In the genomic region with DNA sequence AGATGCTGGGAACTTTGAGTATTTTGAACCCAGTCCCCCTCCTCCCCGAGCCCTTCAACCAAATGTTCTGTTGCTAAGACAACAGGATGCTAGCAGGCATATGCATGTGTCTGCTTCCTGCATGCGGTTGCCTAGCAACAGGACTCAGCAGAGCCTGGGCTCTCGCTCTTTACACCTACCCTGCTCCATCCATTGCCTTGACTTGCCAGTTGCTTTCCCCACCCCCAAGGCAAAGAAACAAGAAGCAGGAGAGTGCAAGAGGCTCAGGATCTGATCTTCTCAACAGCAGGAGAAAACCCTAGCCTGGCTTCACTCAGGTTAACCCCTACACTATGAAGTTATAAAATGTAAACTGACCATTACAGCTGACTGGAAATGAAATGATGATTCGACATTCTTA, we compare ENCODE assay signal across 11 cellular contexts.
DNase-seq lines count a peak whose midpoint lies in the region; ATAC-seq and TF ChIP-seq lines count a peak whose summit lies in the region.
"Had no signal": no experiment of that assay in that cellular context is flagged by ENCODE, and none has a peak within 500 bp of the region (broad histone marks: within the 10 kb centered on the region; RNA-seq: fewer than 3 reads in every experiment).

No MANE protein-coding gene starts in this region.

- WGBS in body of pancreas, 2 donors, result 13 to 19% methylated on average over 4 of the region's 4 CpGs

- no peak for TF ChIP-seq CTCF in body of pancreas (IDR thresholded peaks at IDR 0.05)

- no peak overlapping the region for H3K4me3 Mint-ChIP-seq in natural killer cell treated with Interleukin-12 subunit alpha and Interleukin-12 subunit beta and Interleukin-15 and Interleukin-18, amount 100 ng/mL, for 72 hours
- H3K4me3 Mint-ChIP-seq: CD4-positive, CD25-positive, alpha-beta regulatory T cell had no signal

- no peaks in the 10 kb centered on the region for H3K9me3 Mint-ChIP-seq in natural killer cell treated with Interleukin-12 subunit alpha and Interleukin-12 subunit beta and Interleukin-15 and Interleukin-18, amount 100 ng/mL, for 72 hours

- H3K4me1 Mint-ChIP-seq in natural killer cell treated with Interleukin-12 subunit alpha and Interleukin-12 subunit beta and Interleukin-15 and Interleukin-18, amount 100 ng/mL, for 72 hours (ENCODE audit: low read depth in 2 of 2), result no peaks in the 10 kb centered on the region
- H3K4me1 Mint-ChIP-seq: CD4-positive, CD25-positive, alpha-beta regulatory T cell had no signal

- no peaks in the 10 kb centered on the region for H3K36me3 ChIP-seq in body of pancreas (replicated peaks in 1 of 2; ENCODE audit: insufficient read depth in 1 of 2, low read depth in 2 of 2)

- H3K9me3 ChIP-seq in body of pancreas, result no peaks in the 10 kb centered on the region

- intact Hi-C loops in body of pancreas (cut with DNase I), result no loop called here
- intact Hi-C loops in cardiac septum (cut with DNase I), result no loop called here
- intact Hi-C loops in Right ventricle myocardium inferior (cut with DNase I), result no loop called here

- no peak for TF ChIP-seq POLR2A in body of pancreas (IDR thresholded peaks at IDR 0.05)

- H3K4me1 ChIP-seq in body of pancreas, result no peaks in the 10 kb centered on the region

- H3K27me3 ChIP-seq in body of pancreas, result peaks cover 0 to 3% of the 10 kb centered on the region in 2 donors

- no peaks in the 10 kb centered on the region for H3K36me3 Mint-ChIP-seq in natural killer cell treated with Interleukin-12 subunit alpha and Interleukin-12 subunit beta and Interleukin-15 and Interleukin-18, amount 100 ng/mL, for 72 hours
- H3K36me3 Mint-ChIP-seq: CD4-positive, CD25-positive, alpha-beta regulatory T cell had no signal

- H3K27ac Mint-ChIP-seq in natural killer cell treated with Interleukin-12 subunit alpha and Interleukin-12 subunit beta and Interleukin-15 and Interleukin-18, amount 100 ng/mL, for 72 hours, result no peak overlapping the region
- H3K27ac Mint-ChIP-seq: CD4-positive, CD25-positive, alpha-beta regulatory T cell had no signal

- H3K27ac ChIP-seq in body of pancreas, result no peak overlapping the region

- H3K27me3 Mint-ChIP-seq in natural killer cell treated with Interleukin-12 subunit alpha and Interleukin-12 subunit beta and Interleukin-15 and Interleukin-18, amount 100 ng/mL, for 72 hours, result no peaks in the 10 kb centered on the region
- H3K27me3 Mint-ChIP-seq: CD4-positive, CD25-positive, alpha-beta regulatory T cell had no signal

- DNase-seq in DMS 273 treated with DMSO at 0.1 percent for 48 hours (lab: John Stamatoyannopoulos, UW) (peak; percentile 8), body of pancreas (peak in 3 of 4 donors; percentile 21 to 35 (median 27)), cardiac septum (ENCODE audit: low spot score) (no peak), Right ventricle myocardium inferior (ENCODE audit: missing footprints) (no peak)
- peak; percentile 55 for DNase-seq in Jurkat, Clone E6-1 (ENCODE audit: low read depth, low spot score)
- DNase-seq in natural killer cell treated with Interleukin-12 subunit alpha and Interleukin-12 subunit beta and Interleukin-15 and Interleukin-18, amount 100 ng/mL, for 72 hours (ENCODE audit: low spot score), result no peak
- DNase-seq: dermis blood vessel endothelial cell, mesenchymal stem cell had no signal

- H3K4me3 ChIP-seq in Jurkat, Clone E6-1 (ENCODE audit: low read length), result no peak overlapping the region
- H3K4me3 ChIP-seq in body of pancreas, result no peak overlapping the region

- ATAC-seq in GM21367 (IDR thresholded peaks at IDR 0.05; ENCODE audit: unreplicated experiment) (peak; percentile 66), body of pancreas (no peak), Right ventricle myocardium inferior (no peak), GM21786 (IDR thresholded peaks at IDR 0.05; ENCODE audit: unreplicated experiment) (no peak)
- no peak for ATAC-seq in natural killer cell treated with Interleukin-12 subunit alpha and Interleukin-12 subunit beta and Interleukin-15 and Interleukin-18, amount 100 ng/mL, for 72 hours

Comparison
In these comparisons a context has a peak if more than half of its experiments do, and no peak if none do; other contexts are left out.
1. DNase-seq: peak in DMS 273 treated with DMSO at 0.1 percent for 48 hours (single experiment), Jurkat, Clone E6-1 (single experiment) and body of pancreas (3 of 4); none in natural killer cell treated with Interleukin-12 subunit alpha and Interleukin-12 subunit beta and Interleukin-15 and Interleukin-18, amount 100 ng/mL, for 72 hours (single experiment), cardiac septum (single experiment) and Right ventricle myocardium inferior (single experiment).